ENCODE assay signal across 23 cellular contexts in the genomic region with DNA sequence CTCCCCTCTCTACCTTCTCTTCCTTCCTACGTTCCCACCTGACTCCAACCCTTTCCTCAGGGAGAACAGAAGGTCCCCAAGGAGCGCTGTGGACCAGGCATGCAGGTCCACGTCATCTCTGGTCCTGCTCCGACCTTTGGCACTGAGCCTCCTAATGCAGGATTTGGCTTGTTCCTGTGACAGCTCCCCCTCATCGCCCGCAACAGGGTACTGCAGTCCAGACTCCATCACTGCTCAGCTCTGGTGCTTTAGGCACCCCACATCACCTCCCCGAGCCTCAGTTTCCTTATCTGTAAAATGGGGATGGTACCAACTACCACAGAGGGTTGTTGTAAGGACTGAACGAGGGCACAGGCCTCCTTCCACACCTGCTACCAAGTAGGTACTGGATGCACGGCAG. TPM values are rescaled to one million over a fixed set of nuclear protein-coding genes. Genes with fewer than 3 reads are reported as not detected.
A peak's percentile ranks its signal among the peaks of the same experiment; 100 is the strongest.
DNase-seq lines count a peak whose midpoint lies in the region; ATAC-seq and TF ChIP-seq lines count a peak whose summit lies in the region.
"Had no signal": no experiment of that assay in that cellular context is flagged by ENCODE, and none has a peak within 500 bp of the region (broad histone marks: within the 10 kb centered on the region; RNA-seq: fewer than 3 reads in every experiment).

No MANE protein-coding gene starts in this region.

- no peaks in the 10 kb centered on the region for H3K79me2 ChIP-seq in OCI-LY3 (ENCODE audit: low read length)

- TF ChIP-seq POLR2A in ovary (IDR thresholded peaks at IDR 0.05) = no peak

- H3K4me1 ChIP-seq in OCI-LY3 (ENCODE audit: low read length) (peaks cover 7% of the 10 kb centered on the region; the same call in 1 of the 2 replicates), ovary (ENCODE audit: insufficient read depth) (peaks cover 7% of the 10 kb centered on the region)
- H3K4me1 ChIP-seq: gastrocnemius medialis had no signal

- H3K4me3 ChIP-seq in OCI-LY3 (ENCODE audit: low read length) (peak overlapping the region; percentile 59), fibroblast of mammary gland (ENCODE audit: control insufficient read depth, low read depth, low read length) (no peak overlapping the region), ovary (no peak overlapping the region)
- H3K4me3 ChIP-seq: gastrocnemius medialis, sigmoid colon had no signal

- H3K9me3 ChIP-seq in OCI-LY3 (ENCODE audit: insufficient read depth, low read length) (no peaks in the 10 kb centered on the region), ovary (no peaks in the 10 kb centered on the region)
- H3K9me3 ChIP-seq: gastrocnemius medialis, sigmoid colon, thoracic aorta had no signal

- no peaks in the 10 kb centered on the region for H4K20me1 ChIP-seq in OCI-LY3 (ENCODE audit: insufficient read depth, low read length)

- H3K4me1 Mint-ChIP-seq in stimulated activated naive CD8-positive, alpha-beta T cell treated with anti-CD3 and anti-CD28 coated beads, Interleukin-15, amount 100 ng/mL, for 72 hours = peaks cover 33% of the 10 kb centered on the region

- no peak overlapping the region for H3K27ac ChIP-seq in OCI-LY3 (ENCODE audit: low read length)
- no peak overlapping the region for H3K27ac ChIP-seq in ovary
- H3K27ac ChIP-seq: gastrocnemius medialis, sigmoid colon had no signal

- H2AFZ ChIP-seq in OCI-LY3 (ENCODE audit: low read depth, low read length) = peak overlapping the region; percentile 83

- H3K4me3 Mint-ChIP-seq in stimulated activated naive CD8-positive, alpha-beta T cell treated with anti-CD3 and anti-CD28 coated beads, Interleukin-15, amount 100 ng/mL, for 72 hours = no peak overlapping the region
- H3K4me3 Mint-ChIP-seq: activated CD8-positive, alpha-beta T cell treated with anti-CD3 and anti-CD28 coated beads, Interleukin-2, amount 10 ng/mL, durations not matched to agents 7 days and 5 days; activated T-cell treated with anti-CD3 and anti-CD28 coated beads, Interleukin-2, amount 50 U/mL, for 24 hours; CD4-positive, alpha-beta T cell; memory B cell had no signal

- whole genome bisulfite sequencing in ovary, 3 donors = 80 to 85% (median 81%) methylated on average over 9 of the region's 9 CpGs

- TF ChIP-seq CTCF in OCI-LY3 (IDR thresholded peaks at IDR 0.05; ENCODE audit: low read depth, low read length) (peak; percentile 23; the same call in 1 of the 2 replicates), fibroblast of mammary gland (conservative IDR thresholded peaks at IDR 0.05; ENCODE audit: control insufficient read depth, insufficient read depth, low read depth, low read length) (no peak), ovary (IDR thresholded peaks at IDR 0.05) (no peak)

- H3K27ac Mint-ChIP-seq in stimulated activated naive CD8-positive, alpha-beta T cell treated with anti-CD3 and anti-CD28 coated beads, Interleukin-15, amount 100 ng/mL, for 72 hours = no peak overlapping the region
- H3K27ac Mint-ChIP-seq: activated CD8-positive, alpha-beta T cell treated with anti-CD3 and anti-CD28 coated beads, Interleukin-2, amount 10 ng/mL, durations not matched to agents 7 days and 5 days; activated T-cell treated with anti-CD3 and anti-CD28 coated beads, Interleukin-2, amount 50 U/mL, for 24 hours; CD4-positive, alpha-beta T cell; memory B cell; naive thymus-derived CD4-positive, alpha-beta T cell had no signal

- no peak overlapping the region for H3K9ac ChIP-seq in OCI-LY3 (ENCODE audit: low read length)

- peak; percentile 5 for ATAC-seq in stimulated activated naive CD8-positive, alpha-beta T cell treated with anti-CD3 and anti-CD28 coated beads, Interleukin-15, amount 100 ng/mL, for 72 hours
- ATAC-seq in stimulated activated naive CD8-positive, alpha-beta T cell treated with anti-CD3 and anti-CD28 coated beads, Interleukin-15, Interleukin-2, amounts not matched to agents 100 U/mL and 50 U/mL, for 24 hours = no peak
- ATAC-seq: activated CD8-positive, alpha-beta T cell treated with anti-CD3 and anti-CD28 coated beads, Interleukin-2, amount 10 ng/mL, durations not matched to agents 7 days and 5 days had no signal

- DNase-seq in stimulated activated naive CD8-positive, alpha-beta T cell treated with anti-CD3 and anti-CD28 coated beads, Interleukin-15, amount 100 ng/mL, for 72 hours = no peak
- DNase-seq in stimulated activated naive CD8-positive, alpha-beta T cell treated with anti-CD3 and anti-CD28 coated beads, Interleukin-15, Interleukin-2, amounts not matched to agents 100 U/mL and 50 U/mL, for 24 hours = no peak
- peak; percentile 10 for DNase-seq in fibroblast of mammary gland (ENCODE audit: low read depth)
- DNase-seq in NCI-H510A treated with DMSO at 0.1 percent for 48 hours (lab: John Stamatoyannopoulos, UW) = no peak
- no peak for DNase-seq in ovary
- no peak for DNase-seq in NCI-H1417 treated with DMSO at 0.1 percent for 48 hours (lab: John Stamatoyannopoulos, UW)
- DNase-seq in RPMI8226 = no peak
- DNase-seq: activated CD4-positive, CD25-positive, alpha-beta regulatory T cell treated with anti-CD3 and anti-CD28 coated beads, Interleukin-2, amount 50 U/mL, for 72 hours; activated CD8-positive, alpha-beta T cell treated with anti-CD3 and anti-CD28 coated beads, Interleukin-2, amount 10 ng/mL, durations not matched to agents 7 days and 5 days; activated naive CD4-positive, alpha-beta T cell treated with Interleukin-2 at 50 U/mL for 16 hours; activated T-cell treated with anti-CD3 and anti-CD28 coated beads, Interleukin-2, amount 50 U/mL, for 24 hours; CD4-positive, alpha-beta T cell; central memory CD4-positive, alpha-beta T cell; DMS79 treated with DMSO at 0.1 percent for 48 hours; gastrocnemius medialis; naive thymus-derived CD4-positive, alpha-beta T cell; NCI-H2171 treated with DMSO at 0.1 percent for 48 hours; NCI-H82; sigmoid colon; T1000 had no signal

- H3K9me3 Mint-ChIP-seq in stimulated activated naive CD8-positive, alpha-beta T cell treated with anti-CD3 and anti-CD28 coated beads, Interleukin-15, amount 100 ng/mL, for 72 hours = no peaks in the 10 kb centered on the region
- H3K9me3 Mint-ChIP-seq: activated T-cell treated with anti-CD3 and anti-CD28 coated beads, Interleukin-2, amount 50 U/mL, for 24 hours; CD4-positive, alpha-beta T cell; memory B cell; naive thymus-derived CD4-positive, alpha-beta T cell had no signal

- H3K36me3 ChIP-seq in OCI-LY3 (replicated peaks; ENCODE audit: low read depth, low read length) = no peaks in the 10 kb centered on the region
- H3K36me3 ChIP-seq in ovary = no peaks in the 10 kb centered on the region
- H3K36me3 ChIP-seq: gastrocnemius medialis, sigmoid colon, thoracic aorta had no signal

- peak overlapping the region; percentile 73 for H3K4me2 ChIP-seq in OCI-LY3 (ENCODE audit: low read length)

- intact Hi-C loops in ovary (cut with DNase I) = loop anchor here in 2 of 4 donors (5.0 to 10.0 kb wide), 2 partner anchors 249 to 251 kb away; no protein-coding TSS in a partner anchor

- TF ChIP-seq EP300 in ovary (IDR thresholded peaks at IDR 0.05) = no peak

- peaks cover 71% of the 10 kb centered on the region for H3K27me3 Mint-ChIP-seq in stimulated activated naive CD8-positive, alpha-beta T cell treated with anti-CD3 and anti-CD28 coated beads, Interleukin-15, amount 100 ng/mL, for 72 hours

- H3K27me3 ChIP-seq in OCI-LY3 (ENCODE audit: low read depth, low read length) (no peaks in the 10 kb centered on the region), ovary (no peaks in the 10 kb centered on the region)
- H3K27me3 ChIP-seq: sigmoid colon had no signal

RNA-seq across cellular contexts. Expression of gene FHIP2A, which starts 54.6 kb away (rescaled TPM):
- 10 to 100 TPM; 25.2 to 40.3 (median 33.4) TPM for total RNA-seq in ovary
- polyA plus RNA-seq in ovary = 10 to 100 TPM; 11.9 to 20.7 TPM
